1 cellular context compared by ENCODE assay signal in genomic region chr6:42979523-42980177, GRCh38.
TF ChIP-seq lines count a peak whose summit lies in the region.

No MANE protein-coding gene starts in this region.

TF ChIP-seq in H1, 55 proteins besides CTCF, POLR2A, EP300 and RAD21:
- TF ChIP-seq NANOG (IDR thresholded peaks at IDR 0.05; ENCODE audit: insufficient read depth, low read depth, low read length, poor library complexity, severe bottlenecking) (no peak), SAP30 (IDR thresholded peaks at IDR 0.05; ENCODE audit: insufficient read depth, insufficient replicate concordance, low read length) (no peak), USF2 (IDR thresholded peaks at IDR 0.05; ENCODE audit: low read length) (no peak), EZH2 (IDR thresholded peaks at IDR 0.05; ENCODE audit: low read depth, low read length, severe bottlenecking) (no peak), CREB1 (IDR thresholded peaks at IDR 0.05) (no peak), KDM4A (IDR thresholded peaks at IDR 0.05; ENCODE audit: low read depth, low read length, severe bottlenecking) (no peak), GABPA (IDR thresholded peaks at IDR 0.05; ENCODE audit: borderline replicate concordance, insufficient read depth, low read length) (no peak), TEAD4 (IDR thresholded peaks at IDR 0.05; ENCODE audit: low read depth, low read length) (no peak), SP1 (IDR thresholded peaks at IDR 0.05; ENCODE audit: low read depth, low read length) (no peak), BRCA1 (IDR thresholded peaks at IDR 0.05; ENCODE audit: low read depth, low read length) (no peak), TBP (IDR thresholded peaks at IDR 0.05; ENCODE audit: low read depth, low read length) (no peak)
